Comparison of ENCODE assay signal across 8 cellular contexts in genomic region chr17:31857920-31858646, GRCh38. TPM values are rescaled to one million over a fixed set of nuclear protein-coding genes. Genes with fewer than 3 reads are reported as not detected.
A peak's percentile ranks its signal among the peaks of the same experiment; 100 is the strongest.
DNase-seq lines count a peak whose midpoint lies in the region; ATAC-seq and TF ChIP-seq lines count a peak whose summit lies in the region.

No MANE protein-coding gene starts in this region.

- no peaks in the 10 kb centered on the region for H3K27me3 Mint-ChIP-seq in activated CD8-positive, alpha-beta memory T cell treated with anti-CD3 and anti-CD28 coated beads, Interleukin-2, amount 10 ng/mL, durations not matched to agents 7 days and 5 days

- CTCF ChIA-PET in activated CD8-positive, alpha-beta memory T cell treated with anti-CD3 and anti-CD28 coated beads, Interleukin-2, amount 10 ng/mL, durations not matched to agents 7 days and 5 days (lab: Charles Lee), result no interaction called here

- peak overlapping the region; percentile 99 for H3K4me2 ChIP-seq in fibroblast of lung (ENCODE audit: extremely low read depth, insufficient read depth, low read length)
- H3K4me2 ChIP-seq in osteoblast (ENCODE audit: insufficient read depth, low read length), result peak overlapping the region; percentile 99

- H3K4me3 Mint-ChIP-seq in activated CD8-positive, alpha-beta memory T cell treated with anti-CD3 and anti-CD28 coated beads, Interleukin-2, amount 10 ng/mL, durations not matched to agents 7 days and 5 days, result peak overlapping the region; percentile 75

- H3K4me3 ChIP-seq in SJCRH30, result peak overlapping the region; percentile 74
- peak overlapping the region; percentile 84 to 92 (median 86) for H3K4me3 ChIP-seq in fibroblast of lung (replicated peaks in 1 of 4; ENCODE audit: control extremely low read depth in 1 of 4, insufficient read depth in 1 of 4, low read depth in 3 of 4, low read length in 4 of 4)
- peak overlapping the region; percentile 92 for H3K4me3 ChIP-seq in osteoblast (ENCODE audit: insufficient read depth, low read length)

- H3K36me3 ChIP-seq in SJCRH30, result peaks cover 13% of the 10 kb centered on the region
- H3K36me3 ChIP-seq in fibroblast of lung (ENCODE audit: control insufficient read depth, insufficient read depth, low read length), result no peaks in the 10 kb centered on the region
- H3K36me3 ChIP-seq in osteoblast (ENCODE audit: insufficient read depth, low read length), result peaks cover 27% of the 10 kb centered on the region

- peaks cover 19% of the 10 kb centered on the region for H3K4me1 Mint-ChIP-seq in activated CD8-positive, alpha-beta memory T cell treated with anti-CD3 and anti-CD28 coated beads, Interleukin-2, amount 10 ng/mL, durations not matched to agents 7 days and 5 days

- H3K27ac ChIP-seq in SJCRH30 (peak overlapping the region; percentile 29; the same call in 1 of the 2 replicates), fibroblast of lung (ENCODE audit: insufficient read depth, low read length) (peak overlapping the region; percentile 75), osteoblast (ENCODE audit: low read depth, low read length) (peak overlapping the region; percentile 78)

- H3K9me3 ChIP-seq in SJCRH30 (replicated peaks) (no peaks in the 10 kb centered on the region), fibroblast of lung (ENCODE audit: control insufficient read depth, insufficient read depth, low read depth, low read length) (no peaks in the 10 kb centered on the region), osteoblast (ENCODE audit: low read depth, low read length) (no peaks in the 10 kb centered on the region)

- H3K27me3 ChIP-seq in SJCRH30, result no peaks in the 10 kb centered on the region
- H3K27me3 ChIP-seq in fibroblast of lung (ENCODE audit: control insufficient read depth, insufficient read depth, low read length), result no peaks in the 10 kb centered on the region
- H3K27me3 ChIP-seq in osteoblast (ENCODE audit: insufficient read depth, low read length), result no peaks in the 10 kb centered on the region

- ATAC-seq in activated CD8-positive, alpha-beta memory T cell treated with anti-CD3 and anti-CD28 coated beads, Interleukin-2, amount 10 ng/mL, durations not matched to agents 7 days and 5 days, result no peak
- ATAC-seq in GM21528 (IDR thresholded peaks at IDR 0.05; ENCODE audit: low FRiP score, unreplicated experiment), result no peak

- H3K4me1 ChIP-seq in SJCRH30 (no peaks in the 10 kb centered on the region; the same call in 1 of the 2 replicates), fibroblast of lung (ENCODE audit: control insufficient read depth, extremely low read depth, insufficient read depth, low read length) (peaks cover 11% of the 10 kb centered on the region), osteoblast (ENCODE audit: insufficient read depth, low read length) (peaks cover 23% of the 10 kb centered on the region)

- H3K9me3 Mint-ChIP-seq in activated CD8-positive, alpha-beta memory T cell treated with anti-CD3 and anti-CD28 coated beads, Interleukin-2, amount 10 ng/mL, durations not matched to agents 7 days and 5 days (ENCODE audit: low read depth), result no peaks in the 10 kb centered on the region

- no peaks in the 10 kb centered on the region for H4K20me1 ChIP-seq in fibroblast of lung (ENCODE audit: control insufficient read depth, extremely low read depth, insufficient read depth, low read length)
- peaks cover 25% of the 10 kb centered on the region for H4K20me1 ChIP-seq in osteoblast (ENCODE audit: insufficient read depth, low read length)

- H3K79me2 ChIP-seq in fibroblast of lung (ENCODE audit: control insufficient read depth, insufficient read depth, low read length), result peaks cover 22% of the 10 kb centered on the region
- H3K79me2 ChIP-seq in osteoblast (ENCODE audit: insufficient read depth, low read length), result peaks cover 44% of the 10 kb centered on the region

- H3K36me3 Mint-ChIP-seq in activated CD8-positive, alpha-beta memory T cell treated with anti-CD3 and anti-CD28 coated beads, Interleukin-2, amount 10 ng/mL, durations not matched to agents 7 days and 5 days, result peaks cover 5% of the 10 kb centered on the region

- DNase-seq in activated CD8-positive, alpha-beta memory T cell treated with anti-CD3 and anti-CD28 coated beads, Interleukin-2, amount 10 ng/mL, durations not matched to agents 7 days and 5 days, result no peak
- DNase-seq in activated CD8-positive, alpha-beta memory T cell treated with anti-CD3 and anti-CD28 coated beads, Interleukin-2, amount 50 U/mL, for 48 hours, result no peak
- DNase-seq in SJCRH30, result no peak
- DNase-seq in fibroblast of lung (ENCODE audit: low read depth in 2 of 2), result peak in 1 of 2 donors; percentile 20
- DNase-seq in osteoblast (ENCODE audit: insufficient read length, low spot score, missing footprints), result peak; percentile 74
- DNase-seq in medulla oblongata (ENCODE audit: extremely low spot score), result no peak
- DNase-seq in activated gamma-delta T cell treated with Interleukin-2 at 50 U/mL for 16 hours, result no peak

- peak overlapping the region; percentile 52 for H2AFZ ChIP-seq in fibroblast of lung (ENCODE audit: low read length)
- H2AFZ ChIP-seq in osteoblast (ENCODE audit: low read length), result peak overlapping the region; percentile 77

- H3K9ac ChIP-seq in fibroblast of lung (ENCODE audit: insufficient read depth, low read length), result peak overlapping the region; percentile 83

- TF ChIP-seq CTCF in fibroblast of lung (conservative IDR thresholded peaks at IDR 0.05 in 1 of 2, IDR thresholded peaks at IDR 0.05 in 1 of 2; ENCODE audit: low read depth in 1 of 2, low read length in 2 of 2) (no peak), osteoblast (IDR thresholded peaks at IDR 0.05; ENCODE audit: extremely low read depth, low read depth, low read length) (no peak)

- H3K27ac Mint-ChIP-seq in activated CD8-positive, alpha-beta memory T cell treated with anti-CD3 and anti-CD28 coated beads, Interleukin-2, amount 10 ng/mL, durations not matched to agents 7 days and 5 days, result no peak overlapping the region

RNA-seq across cellular contexts. Expression of gene COPRS, which starts 1.0 kb away (rescaled TPM):
- 10 to 100 TPM; 19.5 to 34.1 TPM for total RNA-seq in activated CD8-positive, alpha-beta memory T cell treated with anti-CD3 and anti-CD28 coated beads, Interleukin-2, amount 10 ng/mL, durations not matched to agents 7 days and 5 days
- 94.7 and 95.5 TPM in 2 replicates for total RNA-seq in SJCRH30 (2014; rRNA removed; shearing (Covaris generic))
- 96.3 and 97.9 TPM in 2 replicates for total RNA-seq in fibroblast of lung
- polyA plus RNA-seq in fibroblast of lung, result 98.7 and 108 TPM in 2 replicates
- polyA plus RNA-seq in fibroblast of lung (2012), result 105 and 128 TPM in 2 replicates
- 16.2 and 17.9 TPM in 2 replicates for polyA minus RNA-seq in fibroblast of lung (ENCODE audit: low replicate concordance)
- total RNA-seq in osteoblast, result 106 and 109 TPM in 2 replicates

RNA-seq across cellular contexts. Expression of gene UTP6, which starts 43.4 kb away (rescaled TPM):
- total RNA-seq in activated CD8-positive, alpha-beta memory T cell treated with anti-CD3 and anti-CD28 coated beads, Interleukin-2, amount 10 ng/mL, durations not matched to agents 7 days and 5 days, result 100 to 1,000 TPM in 1 of 2 experiments, 10 to 100 TPM in 1; 84.9 to 105 TPM
- 70.9 and 81.6 TPM in 2 replicates for total RNA-seq in SJCRH30 (2014; rRNA removed; shearing (Covaris generic))
- 23.3 and 24.4 TPM in 2 replicates for total RNA-seq in fibroblast of lung
- 33.5 and 38.8 TPM in 2 replicates for polyA plus RNA-seq in fibroblast of lung
- 59.5 and 65.0 TPM in 2 replicates for polyA plus RNA-seq in fibroblast of lung (2012)
- 1.1 and 3.1 TPM in 2 replicates for polyA minus RNA-seq in fibroblast of lung (ENCODE audit: low replicate concordance)
- total RNA-seq in osteoblast, result 33.6 and 36.6 TPM in 2 replicates
